ENCODE assay signal across 1 cellular context in genomic region chr3:36631549-36631948, GRCh38.
TF ChIP-seq lines count a peak whose summit lies in the region.

No MANE protein-coding gene starts in this region.

TF ChIP-seq in GM23338, 12 proteins besides CTCF, POLR2A, EP300 and RAD21 (continued from another document):
- TF ChIP-seq ETS1 (IDR thresholded peaks at IDR 0.05) = no peak
- TF ChIP-seq JUNB (IDR thresholded peaks at IDR 0.05; ENCODE audit: unreplicated experiment) = no peak
- no peak for TF ChIP-seq POLR2AphosphoS5 (IDR thresholded peaks at IDR 0.05; ENCODE audit: low read depth)
- TF ChIP-seq CREB1 (CRISPR knock-in tag; IDR thresholded peaks at IDR 0.05; ENCODE audit: low read depth) = no peak
- TF ChIP-seq REST (IDR thresholded peaks at IDR 0.05; ENCODE audit: unreplicated experiment) = no peak
- no peak for TF ChIP-seq STAT1 (IDR thresholded peaks at IDR 0.05; ENCODE audit: unreplicated experiment)
- TF ChIP-seq ZNF331 (CRISPR knock-in tag; IDR thresholded peaks at IDR 0.05; ENCODE audit: low read depth) = no peak
- TF ChIP-seq EZH2phosphoT487 (IDR thresholded peaks at IDR 0.05; ENCODE audit: unreplicated experiment) = no peak
- no peak for TF ChIP-seq ZNF114 (CRISPR knock-in tag; IDR thresholded peaks at IDR 0.05)
- no peak for TF ChIP-seq ZNF462 (CRISPR knock-in tag; IDR thresholded peaks at IDR 0.05)
